Comparison of ENCODE assay signal across 1 cellular context in genomic region chr12:95788637-95789036, GRCh38.
TF ChIP-seq lines count a peak whose summit lies in the region.

No MANE protein-coding gene starts in this region.

TF ChIP-seq in GM23338, 12 proteins besides CTCF, POLR2A, EP300 and RAD21 (continued from another document):
- no peak for TF ChIP-seq REST (IDR thresholded peaks at IDR 0.05; ENCODE audit: unreplicated experiment)
- TF ChIP-seq JUNB (IDR thresholded peaks at IDR 0.05; ENCODE audit: unreplicated experiment): no peak
- TF ChIP-seq EZH2phosphoT487 (IDR thresholded peaks at IDR 0.05; ENCODE audit: unreplicated experiment): no peak
- no peak for TF ChIP-seq ETS1 (IDR thresholded peaks at IDR 0.05)
- TF ChIP-seq ZNF114 (CRISPR knock-in tag; IDR thresholded peaks at IDR 0.05): no peak
